In the genomic region with DNA sequence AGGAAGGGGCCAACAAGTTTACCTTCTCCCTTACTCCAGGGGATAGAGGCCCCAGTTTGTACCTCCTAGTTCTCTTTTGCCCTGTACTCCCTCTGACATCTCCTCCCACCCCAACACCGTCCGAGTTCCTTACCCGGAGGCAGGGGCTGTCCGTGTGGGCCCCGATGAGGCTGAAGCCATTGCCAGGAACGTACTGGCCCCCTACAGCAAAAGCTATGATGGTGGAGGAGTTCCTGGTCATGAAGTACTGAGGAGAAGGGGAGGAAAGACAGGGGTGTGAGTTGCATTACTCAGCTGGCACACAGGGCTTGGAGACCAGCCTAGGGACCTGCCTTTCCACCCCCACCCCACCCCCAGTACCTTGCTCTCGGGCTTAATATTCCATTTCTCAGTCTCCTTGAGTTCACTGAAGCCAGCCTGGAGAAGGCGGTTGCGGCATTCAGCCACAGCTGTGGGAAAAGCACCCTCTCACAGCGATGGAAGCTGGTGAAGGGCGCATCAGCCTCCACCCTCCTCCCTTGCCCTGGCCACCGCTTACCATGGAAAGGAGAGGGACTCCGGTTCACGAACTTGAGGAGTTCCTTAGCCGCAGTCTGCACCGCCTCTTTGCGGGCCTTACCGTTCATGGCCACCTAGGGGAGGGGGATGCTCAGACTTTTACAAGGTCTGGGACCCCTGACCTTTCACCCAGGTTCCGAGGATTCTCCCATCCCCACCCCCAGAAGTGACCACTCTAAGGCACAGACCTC, we compare ENCODE assay signal across 9 cellular contexts. TPM values are rescaled to one million over a fixed set of nuclear protein-coding genes. Genes with fewer than 3 reads are reported as not detected.
A peak's percentile ranks its signal among the peaks of the same experiment; 100 is the strongest.
DNase-seq lines count a peak whose midpoint lies in the region; ATAC-seq and TF ChIP-seq lines count a peak whose summit lies in the region.
"Had no signal": no experiment of that assay in that cellular context is flagged by ENCODE, and none has a peak within 500 bp of the region (broad histone marks: within the 10 kb centered on the region; RNA-seq: fewer than 3 reads in every experiment).

No MANE protein-coding gene starts in this region.

- H3K27ac ChIP-seq in KOPT-K1 (ENCODE audit: low read depth, low read length, poor library complexity, severe bottlenecking) = peak overlapping the region; percentile 86

- no peak for DNase-seq in AG09309 (ENCODE audit: low read depth)
- DNase-seq in central memory CD4-positive, alpha-beta T cell = peak; percentile 4
- DNase-seq in myocyte (ENCODE audit: low read depth) = peak; percentile 9
- DNase-seq in kidney tubule cell (ENCODE audit: low spot score) = no peak
- no peak for DNase-seq in OCI-M1 (lab: John Stamatoyannopoulos, UW)
- no peak for DNase-seq in GDM1 (lab: John Stamatoyannopoulos, UW)

- H3K4me3 ChIP-seq in AG09309 (ENCODE audit: control insufficient read depth, low read depth, low read length) = peak overlapping the region; percentile 80

- peaks cover 48% of the 10 kb centered on the region for H3K36me3 ChIP-seq in KOPT-K1 (ENCODE audit: insufficient read depth, low read length)

- no peak for TF ChIP-seq CTCF in AG09309 (IDR thresholded peaks at IDR 0.05; ENCODE audit: control insufficient read depth, insufficient read depth, low read depth, low read length, missing control alignments)

- ATAC-seq in HG02973 (IDR thresholded peaks at IDR 0.05; ENCODE audit: unreplicated experiment) = no peak

- H3K9me3 ChIP-seq in KOPT-K1 (ENCODE audit: insufficient read depth, low read length, poor library complexity, severe bottlenecking) = peaks cover 9% of the 10 kb centered on the region

RNA-seq across cellular contexts. Expression of a gene that starts 1.0 kb away (rescaled TPM):
- total RNA-seq in myocyte = 61.4 and 65.3 TPM in 2 replicates
- polyA plus RNA-seq in myocyte (2012) = 74.2 TPM

RNA-seq across cellular contexts. Expression of a gene that starts 31.5 kb away (rescaled TPM):
- total RNA-seq in myocyte = 10,265 and 13,585 TPM in 2 replicates
- 3,580 TPM for polyA plus RNA-seq in myocyte (2012)

RNA-seq across cellular contexts. Expression of a gene that starts 47.9 kb away (rescaled TPM):
- 78.0 and 79.8 TPM in 2 replicates for total RNA-seq in myocyte
- polyA plus RNA-seq in myocyte (2012) = 57.8 TPM

RNA-seq across cellular contexts. Expression of a gene that starts 54.2 kb away (rescaled TPM):
- total RNA-seq in myocyte = not detected in 2 replicates
- polyA plus RNA-seq in myocyte (2012) = not detected
- total RNA-seq: lung microvascular endothelial cell had no signal

Comparison
In these comparisons a context has a peak if more than half of its experiments do, and no peak if none do; other contexts are left out.
1. DNase-seq: peak in central memory CD4-positive, alpha-beta T cell (single experiment) and myocyte (single experiment); none in AG09309 (single experiment), kidney tubule cell (single experiment), OCI-M1 (single experiment) and GDM1 (single experiment).